Comparison of ENCODE assay signal across 18 cellular contexts in genomic region chr4:41232406-41232805, GRCh38. TPM values are rescaled to one million over a fixed set of nuclear protein-coding genes. Genes with fewer than 3 reads are reported as not detected.
A peak's percentile ranks its signal among the peaks of the same experiment; 100 is the strongest.
DNase-seq lines count a peak whose midpoint lies in the region; ATAC-seq and TF ChIP-seq lines count a peak whose summit lies in the region.
"Had no signal": no experiment of that assay in that cellular context is flagged by ENCODE, and none has a peak within 500 bp of the region (broad histone marks: within the 10 kb centered on the region; RNA-seq: fewer than 3 reads in every experiment).

No MANE protein-coding gene starts in this region.

- H3K4me3 ChIP-seq in DOHH2 (ENCODE audit: low read length) (no peak overlapping the region), HCT116 (replicated peaks in 1 of 2; ENCODE audit: low read depth in 1 of 2, low read length in 2 of 2) (no peak overlapping the region), WERI-Rb-1 (ENCODE audit: low read depth, low read length) (no peak overlapping the region), fibroblast of pulmonary artery (replicated peaks; ENCODE audit: low read depth, low read length) (no peak overlapping the region), mammary epithelial cell (replicated peaks in 1 of 3; ENCODE audit: insufficient read depth in 1 of 3, low read depth in 2 of 3, low read length in 3 of 3) (no peak overlapping the region)

- H3K9ac ChIP-seq in HCT116 (ENCODE audit: low read length) (no peak overlapping the region), mammary epithelial cell (ENCODE audit: insufficient read depth, low read length) (no peak overlapping the region)

- H4K20me1 ChIP-seq in DOHH2 (ENCODE audit: control insufficient read depth, insufficient read depth, low read depth, low read length) (no peaks in the 10 kb centered on the region), HCT116 (ENCODE audit: insufficient read depth) (no peaks in the 10 kb centered on the region), mammary epithelial cell (ENCODE audit: insufficient read depth, low read length) (no peaks in the 10 kb centered on the region)

- WGBS in mammary epithelial cell (ENCODE audit: low coverage, missing lambda C conversion rate), result 94% methylated on average over 5 of the region's 5 CpGs

- TF ChIP-seq RAD21 in HCT116 (IDR thresholded peaks at IDR 0.05; ENCODE audit: low read depth), result peak; percentile 55

- BruUV-seq in HCT116 (replicated peaks; lab: Mats Ljungman, UMichigan) (no TSS peak), mammary epithelial cell (replicated peaks; lab: Mats Ljungman, UMichigan) (no TSS peak)

- H3K27ac ChIP-seq in DOHH2 (ENCODE audit: low read depth, low read length), result no peak overlapping the region
- H3K27ac ChIP-seq in HCT116 (ENCODE audit: low read depth, low read length), result no peak overlapping the region
- no peak overlapping the region for H3K27ac ChIP-seq in WERI-Rb-1
- H3K27ac ChIP-seq in mammary epithelial cell (ENCODE audit: insufficient read depth, low read depth, low read length), result no peak overlapping the region

- no peak overlapping the region for H3K4me2 ChIP-seq in DOHH2 (ENCODE audit: low read length)
- no peak overlapping the region for H3K4me2 ChIP-seq in HCT116 (ENCODE audit: low read length)
- no peak overlapping the region for H3K4me2 ChIP-seq in mammary epithelial cell (ENCODE audit: insufficient read depth, low read depth, low read length)

- H3K27me3 ChIP-seq in DOHH2 (ENCODE audit: control insufficient read depth, low read length), result peaks cover 4% of the 10 kb centered on the region; the same call in 1 of the 2 replicates
- no peaks in the 10 kb centered on the region for H3K27me3 ChIP-seq in HCT116 (ENCODE audit: insufficient read depth, low read length)
- H3K27me3 ChIP-seq in WERI-Rb-1 (ENCODE audit: insufficient read depth, low read depth, severe bottlenecking), result no peaks in the 10 kb centered on the region
- H3K27me3 ChIP-seq in mammary epithelial cell (ENCODE audit: insufficient read depth, low read length), result no peaks in the 10 kb centered on the region

- H3K9me2 ChIP-seq in DOHH2 (replicated peaks; ENCODE audit: control insufficient read depth, low read length) (no peaks in the 10 kb centered on the region), HCT116 (ENCODE audit: insufficient read depth) (no peaks in the 10 kb centered on the region)

- CTCF ChIA-PET in HCT116 (lab: Charles Lee), result interaction anchor here (0.9 kb wide), 1 partner anchor 308 kb away, joined by 4 read pairs; no protein-coding TSS in a partner anchor
- CTCF ChIA-PET in mammary epithelial cell (lab: Charles Lee; ENCODE audit: low non-redundant PET), result no interaction called here

- POLR2A ChIA-PET in HCT116 (lab: Charles Lee), result no interaction called here

- RAD21 ChIA-PET in HCT116 (lab: Charles Lee; ENCODE audit: low non-redundant PET in 1 of 2, low total read pairs in 2 of 2, uncharacterized antibody in 2 of 2, unreplicated experiment in 2 of 2), result no interaction called here

- DNase-seq in HCT116 (ENCODE audit: low read depth, low spot score), result no peak
- DNase-seq in WERI-Rb-1, result no peak
- no peak for DNase-seq in fibroblast of pulmonary artery (ENCODE audit: low read depth)
- DNase-seq in H4 (ENCODE audit: low spot score), result no peak
- DNase-seq in AML-193 (lab: John Stamatoyannopoulos, UW), result no peak
- no peak for DNase-seq in mammary epithelial cell
- DNase-seq: activated CD8-positive, alpha-beta memory T cell treated with anti-CD3 and anti-CD28 coated beads for 24 hours; activated naive CD8-positive, alpha-beta T cell treated with anti-CD3 and anti-CD28 coated beads, Interleukin-2, amount 50 U/mL, for 24 hours; CD4-positive, alpha-beta memory T cell; DMS79 treated with DMSO at 0.1 percent for 48 hours; H7; NCI-H187; NCI-H446; nephron progenitor cell; SHP77 treated with DMSO at 0.1 percent for 48 hours had no signal

- TF ChIP-seq CTCF in DOHH2 (IDR thresholded peaks at IDR 0.05; ENCODE audit: low read depth, low read length, poor library complexity, severe bottlenecking) (peak; percentile 67), HCT116 (IDR thresholded peaks at IDR 0.05 in 2 of 3, conservative IDR thresholded peaks at IDR 0.05 in 1 of 3; ENCODE audit: borderline replicate concordance in 1 of 3, insufficient read depth in 1 of 3, low read depth in 2 of 3, low read length in 2 of 3) (peak in 2 of 3 experiments; percentile 17 to 19; a peak in 1 of 6 replicates), WERI-Rb-1 (IDR thresholded peaks at IDR 0.05; ENCODE audit: low read depth, low read length) (peak; percentile 28; the same call in 1 of the 2 replicates), fibroblast of pulmonary artery (IDR thresholded peaks at IDR 0.05; ENCODE audit: low read length, missing control alignments) (peak; percentile 9), mammary epithelial cell (conservative IDR thresholded peaks at IDR 0.05 in 1 of 2, IDR thresholded peaks at IDR 0.05 in 1 of 2; ENCODE audit: extremely low read depth in 1 of 2, insufficient read depth in 1 of 2, low read depth in 1 of 2, low read length in 2 of 2) (no peak)

- ATAC-seq in HCT116 (peak; percentile 78), HG02798 (IDR thresholded peaks at IDR 0.05; ENCODE audit: poor library complexity, unreplicated experiment) (no peak)
- ATAC-seq: activated naive CD8-positive, alpha-beta T cell treated with anti-CD3 and anti-CD28 coated beads, Interleukin-2, amount 50 U/mL, for 24 hours had no signal

- no peak for TF ChIP-seq POLR2A in HCT116 (IDR thresholded peaks at IDR 0.05; ENCODE audit: borderline replicate concordance, extremely low read depth, insufficient read depth, insufficient read length)

- dilution Hi-C loops in mammary epithelial cell (cut with HindIII; ENCODE audit: low sequenced_read_pairs), result no loop called here

- H3K4me1 ChIP-seq in DOHH2 (ENCODE audit: control insufficient read depth, low read length), result peaks cover 7% of the 10 kb centered on the region; the same call in 1 of the 2 replicates
- H3K4me1 ChIP-seq in HCT116 (ENCODE audit: control insufficient read depth in 1 of 2, insufficient read depth in 2 of 2, low read length in 2 of 2), result no peaks in the 10 kb centered on the region
- no peaks in the 10 kb centered on the region for H3K4me1 ChIP-seq in mammary epithelial cell (ENCODE audit: insufficient read depth, low read length)

- in situ Hi-C loops in mammary epithelial cell (cut with MboI; ENCODE audit: low sequenced_read_pairs in 2 of 2), result no loop called here

- H3K36me3 ChIP-seq in DOHH2 (ENCODE audit: control insufficient read depth, low read length) (no peaks in the 10 kb centered on the region), HCT116 (ENCODE audit: control insufficient read depth in 1 of 2, insufficient read depth in 2 of 2, low read length in 2 of 2) (no peaks in the 10 kb centered on the region), WERI-Rb-1 (no peaks in the 10 kb centered on the region), mammary epithelial cell (ENCODE audit: insufficient read depth, low read length) (no peaks in the 10 kb centered on the region)

- no peaks in the 10 kb centered on the region for H3F3A ChIP-seq in DOHH2 (ENCODE audit: control insufficient read depth, insufficient read depth)

- intact Hi-C loops in HCT116 (cut with micrococcal nuclease), result no loop called here
- intact Hi-C loops in mammary epithelial cell (cut with micrococcal nuclease), result no loop called here

- no peak overlapping the region for H2AFZ ChIP-seq in HCT116 (ENCODE audit: low read depth, low read length, poor library complexity, severe bottlenecking)
- H2AFZ ChIP-seq in mammary epithelial cell (ENCODE audit: low read depth, low read length), result no peak overlapping the region

- H3K9me3 ChIP-seq in DOHH2 (ENCODE audit: control insufficient read depth, insufficient read depth, low read length) (no peaks in the 10 kb centered on the region), HCT116 (ENCODE audit: control insufficient read depth in 1 of 2, insufficient read depth in 1 of 2, low read depth in 1 of 2, low read length in 2 of 2) (no peaks in the 10 kb centered on the region), WERI-Rb-1 (ENCODE audit: severe bottlenecking) (no peaks in the 10 kb centered on the region), mammary epithelial cell (replicated peaks; ENCODE audit: insufficient read depth, low read length) (no peaks in the 10 kb centered on the region)

- H3K79me2 ChIP-seq in DOHH2 (ENCODE audit: control insufficient read depth, low read length) (no peaks in the 10 kb centered on the region), HCT116 (ENCODE audit: insufficient read depth, low read length) (no peaks in the 10 kb centered on the region), mammary epithelial cell (ENCODE audit: insufficient read depth, low read length) (no peaks in the 10 kb centered on the region)

TF ChIP-seq in HCT116, 20 proteins besides CTCF, POLR2A, EP300 and RAD21:
- TF ChIP-seq YY1 (IDR thresholded peaks at IDR 0.05; ENCODE audit: extremely low read depth, insufficient replicate concordance, low read depth, low read length) (no peak), EZH2 (IDR thresholded peaks at IDR 0.05) (no peak), ZNF274 (IDR thresholded peaks at IDR 0.05; ENCODE audit: low read depth, low read length) (no peak), SRF (IDR thresholded peaks at IDR 0.05; ENCODE audit: low read depth) (no peak), CBX3 (IDR thresholded peaks at IDR 0.05; ENCODE audit: low read depth) (no peak), CEBPB (IDR thresholded peaks at IDR 0.05; ENCODE audit: low read depth) (no peak), ZFX (IDR thresholded peaks at IDR 0.05) (no peak), JUND (IDR thresholded peaks at IDR 0.05) (no peak), SIN3A (IDR thresholded peaks at IDR 0.05; ENCODE audit: low read depth) (no peak)
TF ChIP-seq in HCT116: peak in this region for 0.

RNA-seq across cellular contexts. Expression of gene APBB2, which starts 18.1 kb away (rescaled TPM):
- total RNA-seq in HCT116 (2021; ENCODE audit: unreplicated experiment), result 72.5 TPM
- 33.6 and 40.7 TPM in 2 replicates for polyA plus RNA-seq in HCT116 (2012)
- 25.5 and 25.7 TPM in 2 replicates for total RNA-seq in H4 (2014; rRNA removed; shearing (Covaris generic))
- total RNA-seq in mammary epithelial cell, result 10 to 100 TPM; 75.8 to 81.7 TPM
- polyA plus RNA-seq in mammary epithelial cell, result 60.8 TPM
- 74.3 TPM for polyA minus RNA-seq in mammary epithelial cell
- polyA plus RNA-seq: CD4-positive, alpha-beta memory T cell had no signal

RNA-seq across cellular contexts. Expression of gene UCHL1, which starts 24.3 kb away (rescaled TPM):
- total RNA-seq in HCT116 (2021; ENCODE audit: unreplicated experiment), result 0.54 TPM
- not detected in 2 replicates for polyA plus RNA-seq in HCT116 (2012)
- total RNA-seq in H4 (2014; rRNA removed; shearing (Covaris generic)), result 3,870 and 4,075 TPM in 2 replicates
- 10 to 100 TPM in 1 of 2 donors, 1 to 10 TPM in 1; 2.3 to 11.3 TPM for total RNA-seq in mammary epithelial cell
- 20.2 TPM for polyA plus RNA-seq in mammary epithelial cell
- 11.2 TPM for polyA minus RNA-seq in mammary epithelial cell
- total RNA-seq: HT-29 had no signal
- polyA plus RNA-seq: CD4-positive, alpha-beta memory T cell had no signal

Comparison
In these comparisons a context has a peak if more than half of its experiments do, and no peak if none do; other contexts are left out.
1. CTCF ChIP-seq: peak in DOHH2 (single experiment), HCT116 (2 of 3), WERI-Rb-1 (single experiment) and fibroblast of pulmonary artery (single experiment); none in mammary epithelial cell (0 of 2).
2. RNA of gene UCHL1, which starts 24.3 kb away (total RNA-seq): 3,870 to 4,075 TPM in H4; 2.3 to 11.3 TPM in mammary epithelial cell and 0.54 TPM in HCT116 (single experiment); every median in the first group is over 100 times any median in the second.